8 cellular contexts compared by ENCODE assay signal in genomic region chr5:31854625-31855526, GRCh38.
DNase-seq lines count a peak whose midpoint lies in the region; ATAC-seq and TF ChIP-seq lines count a peak whose summit lies in the region.

No MANE protein-coding gene starts in this region.

- peaks cover 20% of the 10 kb centered on the region; the same call in 1 of the 2 replicates for H3F3A ChIP-seq in GM23338 (replicated peaks; ENCODE audit: low read depth)

- ATAC-seq in GM23338 = peak; percentile 78
- peak; percentile 44; the same call in 2 of the 3 replicates for ATAC-seq in SK-N-SH treated with all-trans-retinoic acid at 6 μM for 48 hours
- ATAC-seq in stimulated activated effector memory CD8-positive, alpha-beta T cell treated with anti-CD3 and anti-CD28 coated beads, Interleukin-12 subunit alpha, Interleukin-12 subunit beta, amount 100 ng/mL, for 72 hours = peak; percentile 34
- no peak for ATAC-seq in HG03135 (IDR thresholded peaks at IDR 0.05; ENCODE audit: unreplicated experiment)

- H3K27me3 ChIP-seq in GM23338 (ENCODE audit: insufficient read depth) (no peaks in the 10 kb centered on the region), layer of hippocampus (ENCODE audit: control insufficient read depth, insufficient read depth, low read length) (no peaks in the 10 kb centered on the region)

- peak; percentile 40 to 71 for TF ChIP-seq CTCF in GM23338 (conservative IDR thresholded peaks at IDR 0.05; ENCODE audit: low read depth in 2 of 2)

- H3K4me3 Mint-ChIP-seq in GM23338 = peak overlapping the region; percentile 90
- H3K4me3 Mint-ChIP-seq in dendritic cell treated with granulocyte-macrophage colony-stimulating factor and Interleukin-4, amounts not matched to agents 40 ng/mL and 50 ng/mL, for 4 days = peak overlapping the region; percentile 60
- H3K4me3 Mint-ChIP-seq in stimulated activated effector memory CD8-positive, alpha-beta T cell treated with anti-CD3 and anti-CD28 coated beads, Interleukin-12 subunit alpha, Interleukin-12 subunit beta, amount 100 ng/mL, for 72 hours = peak overlapping the region; percentile 39

- H3K4me3 ChIP-seq in GM23338 = peak overlapping the region; percentile 99

- H3K4me2 ChIP-seq in GM23338 = peak overlapping the region; percentile 100

- DNase-seq in GM23338 (ENCODE audit: low spot score) (peak; percentile 79), SIG-M5 (lab: John Stamatoyannopoulos, UW) (no peak), AG08395 (ENCODE audit: low spot score) (no peak)
- no peak for DNase-seq in stimulated activated effector memory CD8-positive, alpha-beta T cell treated with anti-CD3 and anti-CD28 coated beads, Interleukin-12 subunit alpha, Interleukin-12 subunit beta, amount 100 ng/mL, for 72 hours (ENCODE audit: low spot score in 2 of 2)

- H3K27ac Mint-ChIP-seq in GM23338 = peak overlapping the region; percentile 66
- no peak overlapping the region for H3K27ac Mint-ChIP-seq in dendritic cell treated with granulocyte-macrophage colony-stimulating factor and Interleukin-4, amounts not matched to agents 40 ng/mL and 50 ng/mL, for 4 days
- H3K27ac Mint-ChIP-seq in stimulated activated effector memory CD8-positive, alpha-beta T cell treated with anti-CD3 and anti-CD28 coated beads, Interleukin-12 subunit alpha, Interleukin-12 subunit beta, amount 100 ng/mL, for 72 hours = no peak overlapping the region

- H3K9me2 ChIP-seq in GM23338 (ENCODE audit: insufficient read depth) = no peaks in the 10 kb centered on the region

- H4K20me1 ChIP-seq in GM23338 (replicated peaks; ENCODE audit: insufficient read depth) = no peaks in the 10 kb centered on the region

- H2AFZ ChIP-seq in GM23338 = peak overlapping the region; percentile 12

- H3K79me2 ChIP-seq in GM23338 (replicated peaks; ENCODE audit: insufficient read depth) = peaks cover 18% of the 10 kb centered on the region

- H3K27ac ChIP-seq in GM23338 (ENCODE audit: low read depth) = peak overlapping the region; percentile 95
- peak overlapping the region; percentile 75 for H3K27ac ChIP-seq in layer of hippocampus (ENCODE audit: low read depth, low read length)

- peaks cover 40% of the 10 kb centered on the region for H3K4me1 Mint-ChIP-seq in GM23338
- peaks cover 18% of the 10 kb centered on the region for H3K4me1 Mint-ChIP-seq in dendritic cell treated with granulocyte-macrophage colony-stimulating factor and Interleukin-4, amounts not matched to agents 40 ng/mL and 50 ng/mL, for 4 days (ENCODE audit: low read depth)
- peaks cover 10% of the 10 kb centered on the region for H3K4me1 Mint-ChIP-seq in stimulated activated effector memory CD8-positive, alpha-beta T cell treated with anti-CD3 and anti-CD28 coated beads, Interleukin-12 subunit alpha, Interleukin-12 subunit beta, amount 100 ng/mL, for 72 hours

- H3K27me3 Mint-ChIP-seq in GM23338 (ENCODE audit: insufficient read depth, low read depth, poor library complexity) = peaks cover 16% of the 10 kb centered on the region
- peaks cover 42% of the 10 kb centered on the region for H3K27me3 Mint-ChIP-seq in dendritic cell treated with granulocyte-macrophage colony-stimulating factor and Interleukin-4, amounts not matched to agents 40 ng/mL and 50 ng/mL, for 4 days

- H3K9me3 Mint-ChIP-seq in GM23338 = peaks cover 16% of the 10 kb centered on the region
- H3K9me3 Mint-ChIP-seq in dendritic cell treated with granulocyte-macrophage colony-stimulating factor and Interleukin-4, amounts not matched to agents 40 ng/mL and 50 ng/mL, for 4 days = peaks cover 17% of the 10 kb centered on the region
- H3K9me3 Mint-ChIP-seq in stimulated activated effector memory CD8-positive, alpha-beta T cell treated with anti-CD3 and anti-CD28 coated beads, Interleukin-12 subunit alpha, Interleukin-12 subunit beta, amount 100 ng/mL, for 72 hours = peaks cover 9% of the 10 kb centered on the region

- peaks cover 22% of the 10 kb centered on the region for H3K36me3 Mint-ChIP-seq in GM23338 (ENCODE audit: low read depth)
- no peaks in the 10 kb centered on the region for H3K36me3 Mint-ChIP-seq in dendritic cell treated with granulocyte-macrophage colony-stimulating factor and Interleukin-4, amounts not matched to agents 40 ng/mL and 50 ng/mL, for 4 days (ENCODE audit: low read depth)
- H3K36me3 Mint-ChIP-seq in stimulated activated effector memory CD8-positive, alpha-beta T cell treated with anti-CD3 and anti-CD28 coated beads, Interleukin-12 subunit alpha, Interleukin-12 subunit beta, amount 100 ng/mL, for 72 hours = no peaks in the 10 kb centered on the region

- H3K4me1 ChIP-seq in GM23338 (ENCODE audit: insufficient read depth) = peaks cover 34% of the 10 kb centered on the region

- H3K36me3 ChIP-seq in GM23338 (ENCODE audit: insufficient read depth) = no peaks in the 10 kb centered on the region; the same call in 1 of the 2 replicates

- intact Hi-C loops in dendritic cell treated with granulocyte-macrophage colony-stimulating factor and Interleukin-4, amounts not matched to agents 40 ng/mL and 50 ng/mL, for 4 days (cut with micrococcal nuclease) = no loop called here

TF ChIP-seq in GM23338, 12 proteins besides CTCF, POLR2A, EP300 and RAD21 (continues in another document):
- TF ChIP-seq CREB1 (CRISPR knock-in tag; IDR thresholded peaks at IDR 0.05; ENCODE audit: low read depth) = no peak
- TF ChIP-seq POLR2AphosphoS5 (IDR thresholded peaks at IDR 0.05; ENCODE audit: low read depth) = no peak; the same call in 1 of the 2 replicates
- no peak for TF ChIP-seq ZNF331 (CRISPR knock-in tag; IDR thresholded peaks at IDR 0.05; ENCODE audit: low read depth)
- TF ChIP-seq ETS1 (IDR thresholded peaks at IDR 0.05) = no peak
- no peak for TF ChIP-seq STAT1 (IDR thresholded peaks at IDR 0.05; ENCODE audit: unreplicated experiment)

TF ChIP-seq in SK-N-SH treated with all-trans-retinoic acid at 6 μM for 48 hours, 23 proteins besides CTCF, POLR2A, EP300 and RAD21:
- TF ChIP-seq CSRNP3 (CRISPR knock-in tag; IDR thresholded peaks at IDR 0.05) = no peak
- no peak for TF ChIP-seq ZFP3 (CRISPR knock-in tag; IDR thresholded peaks at IDR 0.05)
- no peak for TF ChIP-seq OSR1 (CRISPR knock-in tag; IDR thresholded peaks at IDR 0.05)
- no peak for TF ChIP-seq SNAI2 (CRISPR knock-in tag; IDR thresholded peaks at IDR 0.05)
- TF ChIP-seq ZNF8 (CRISPR knock-in tag; IDR thresholded peaks at IDR 0.05) = no peak
- TF ChIP-seq GLIS3 (CRISPR knock-in tag; IDR thresholded peaks at IDR 0.05) = no peak
- no peak for TF ChIP-seq BACH2 (CRISPR knock-in tag; IDR thresholded peaks at IDR 0.05; ENCODE audit: borderline replicate concordance)
- no peak for TF ChIP-seq TSHZ2 (CRISPR knock-in tag; IDR thresholded peaks at IDR 0.05)
- TF ChIP-seq PATZ1 (CRISPR knock-in tag; IDR thresholded peaks at IDR 0.05; ENCODE audit: borderline replicate concordance) = no peak

Comparison
In these comparisons a context has a peak if more than half of its experiments do, and no peak if none do; other contexts are left out.
1. H3K4me3 Mint-ChIP-seq: peak in every context shown above with its lines; median percentile 90 in GM23338; 60 in dendritic cell treated with granulocyte-macrophage colony-stimulating factor and Interleukin-4, amounts not matched to agents 40 ng/mL and 50 ng/mL, for 4 days; 39 in stimulated activated effector memory CD8-positive, alpha-beta T cell treated with anti-CD3 and anti-CD28 coated beads, Interleukin-12 subunit alpha, Interleukin-12 subunit beta, amount 100 ng/mL, for 72 hours.